In genomic region chr6:158626360-158627167, GRCh38 we compare ENCODE assay signal across 2 cellular contexts.
TF ChIP-seq lines count a peak whose summit lies in the region.

No MANE protein-coding gene starts in this region.

TF ChIP-seq in HEK293T, 16 proteins besides CTCF, POLR2A, EP300 and RAD21:
- TF ChIP-seq TARDBP (IDR thresholded peaks at IDR 0.05), result peak; percentile 57; the same call in 1 of the 2 replicates
- no peak for TF ChIP-seq ZNF384 (IDR thresholded peaks at IDR 0.05)
- TF ChIP-seq ARNT (IDR thresholded peaks at IDR 0.05), result no peak
- no peak for TF ChIP-seq FOXK2 (IDR thresholded peaks at IDR 0.05)
TF ChIP-seq in HEK293T: peak in this region for 1.

TF ChIP-seq in GM12878, 131 proteins besides CTCF, POLR2A, EP300 and RAD21:
- TF ChIP-seq NFYA (IDR thresholded peaks at IDR 0.05; ENCODE audit: borderline replicate concordance, low read depth, low read length) (no peak), SMC3 (IDR thresholded peaks at IDR 0.05; ENCODE audit: borderline replicate concordance, low read length) (no peak), E2F8 (IDR thresholded peaks at IDR 0.05; ENCODE audit: low read depth, partially characterized antibody) (no peak), BCL3 (IDR thresholded peaks at IDR 0.05; ENCODE audit: borderline replicate concordance, insufficient read depth, low read depth, low read length, poor library complexity, severe bottlenecking) (peak; percentile 79), TCF3 (IDR thresholded peaks at IDR 0.05; ENCODE audit: borderline replicate concordance, insufficient read depth, low read depth, low read length) (0 out of 2 replicates have a peak, but pooled peaks have one; percentile 12)
